In genomic region chr11:9571766-9572120, GRCh38 we compare ENCODE assay signal across 10 cellular contexts. TPM values are rescaled to one million over a fixed set of nuclear protein-coding genes. Genes with fewer than 3 reads are reported as not detected.
A peak's percentile ranks its signal among the peaks of the same experiment; 100 is the strongest.
DNase-seq lines count a peak whose midpoint lies in the region; ATAC-seq and TF ChIP-seq lines count a peak whose summit lies in the region.
"Had no signal": no experiment of that assay in that cellular context is flagged by ENCODE, and none has a peak within 500 bp of the region (broad histone marks: within the 10 kb centered on the region; RNA-seq: fewer than 3 reads in every experiment).

No MANE protein-coding gene starts in this region.

- H3K79me1 ChIP-seq in trophoblast cell (ENCODE audit: low read length) = peaks cover 48% of the 10 kb centered on the region

- CTCF ChIA-PET in CD8-positive, alpha-beta memory T cell (lab: Charles Lee) = no interaction called here

- no peak overlapping the region for H3K23ac ChIP-seq in trophoblast cell (ENCODE audit: low read length)

- no peaks in the 10 kb centered on the region for H3K27me3 ChIP-seq in CD8-positive, alpha-beta memory T cell (ENCODE audit: insufficient read depth, low read length, poor library complexity, severe bottlenecking)
- H3K27me3 ChIP-seq in OCI-LY3 (ENCODE audit: low read depth, low read length) (no peaks in the 10 kb centered on the region), trophoblast cell (ENCODE audit: insufficient read depth, low read length) (no peaks in the 10 kb centered on the region)

- H3K36me3 ChIP-seq in CD8-positive, alpha-beta memory T cell (ENCODE audit: insufficient read depth, low read length) = no peaks in the 10 kb centered on the region
- H3K36me3 ChIP-seq in OCI-LY3 (replicated peaks; ENCODE audit: low read depth, low read length) = peaks cover 24% of the 10 kb centered on the region
- no peaks in the 10 kb centered on the region for H3K36me3 ChIP-seq in trophoblast cell (ENCODE audit: control insufficient read depth in 1 of 2, insufficient read depth in 2 of 2, low read length in 2 of 2)

- intact Hi-C loops in left colon (cut with DNase I, micrococcal nuclease) = no loop called here

- peak overlapping the region; percentile 62 for H3K14ac ChIP-seq in trophoblast cell (ENCODE audit: low read length)

- peak overlapping the region; percentile 89 for H4K91ac ChIP-seq in trophoblast cell (ENCODE audit: low read depth, low read length)

- H3K4ac ChIP-seq in trophoblast cell (ENCODE audit: low read depth, low read length) = no peak overlapping the region

- H4K20me1 ChIP-seq in OCI-LY3 (ENCODE audit: insufficient read depth, low read length) = peaks cover 12% of the 10 kb centered on the region; the same call in 1 of the 2 replicates

- WGBS in trophoblast cell (ENCODE audit: extremely low coverage, insufficient coverage, insufficient read length) = no CpG with 5 or more reads among the region's 6 CpGs

- DNase-seq in CD8-positive, alpha-beta memory T cell = no peak
- DNase-seq in effector memory CD8-positive, alpha-beta T cell = no peak
- DNase-seq in trophoblast cell (peak in 1 of 2 donors; percentile 35), left colon (no peak), NCI-H82 treated with DMSO at 0.1 percent for 48 hours (lab: John Stamatoyannopoulos, UW; ENCODE audit: unreplicated experiment) (no peak), NCI-H524 (lab: John Stamatoyannopoulos, UW) (no peak)
- DNase-seq: stimulated activated CD4-positive, alpha-beta T cell treated with anti-CD3 and anti-CD28 coated beads, Interleukin-1b, Interleukin-23, amount 100 ng/mL, for 48 hours; T-helper 9 cell had no signal

- peak overlapping the region in 3 of 8 donors; percentile 38 to 75 (median 72) for H3K27ac Mint-ChIP-seq in CD8-positive, alpha-beta memory T cell
- H3K27ac Mint-ChIP-seq in effector memory CD8-positive, alpha-beta T cell = peak overlapping the region in 1 of 2 donors; percentile 60

- peak overlapping the region; percentile 50 for H2AK5ac ChIP-seq in trophoblast cell (ENCODE audit: low read length)

- no peak overlapping the region for H3K4me3 ChIP-seq in CD8-positive, alpha-beta memory T cell (ENCODE audit: low read length)
- peak overlapping the region; percentile 91 for H3K4me3 ChIP-seq in OCI-LY3 (ENCODE audit: low read length)
- H3K4me3 ChIP-seq in trophoblast cell (ENCODE audit: low read depth, low read length) = no peak overlapping the region

- H4K8ac ChIP-seq in trophoblast cell (ENCODE audit: low read depth, low read length) = peak overlapping the region; percentile 71

- POLR2A ChIA-PET in CD8-positive, alpha-beta memory T cell (lab: Charles Lee) = interaction anchor here (2.2 kb wide), 1 partner anchor 42 kb away, joined by 16 read pairs; no protein-coding TSS in a partner anchor

- peak overlapping the region; percentile 50 for H2BK12ac ChIP-seq in trophoblast cell (ENCODE audit: low read length)

- peak overlapping the region; percentile 82 for H3K27ac ChIP-seq in CD8-positive, alpha-beta memory T cell (ENCODE audit: low read depth, low read length)
- no peak overlapping the region for H3K27ac ChIP-seq in OCI-LY3 (ENCODE audit: low read length)
- H3K27ac ChIP-seq in trophoblast cell (ENCODE audit: low read depth, low read length) = peak overlapping the region; percentile 95

- H3K4me1 Mint-ChIP-seq in CD8-positive, alpha-beta memory T cell = peaks cover 22 to 32% (median 31%) of the 10 kb centered on the region in 3 donors
- H3K4me1 Mint-ChIP-seq in effector memory CD8-positive, alpha-beta T cell (ENCODE audit: low read depth in 2 of 2) = peaks cover 15 to 19% of the 10 kb centered on the region in 2 donors

- H3K18ac ChIP-seq in trophoblast cell (ENCODE audit: low read length) = no peak overlapping the region

- no peak for ATAC-seq in effector memory CD8-positive, alpha-beta T cell (replicated peaks)
- ATAC-seq in left colon (no peak), HG02763 (IDR thresholded peaks at IDR 0.05; ENCODE audit: unreplicated experiment) (no peak)

- peak overlapping the region; percentile 53 for H2BK120ac ChIP-seq in trophoblast cell (ENCODE audit: insufficient read depth, low read length, poor library complexity)

- H3K4me3 Mint-ChIP-seq in CD8-positive, alpha-beta memory T cell = peak overlapping the region; percentile 81 to 93 (median 85)
- peak overlapping the region; percentile 74 to 81 for H3K4me3 Mint-ChIP-seq in effector memory CD8-positive, alpha-beta T cell

- H2BK5ac ChIP-seq in trophoblast cell (ENCODE audit: low read depth, low read length, poor library complexity) = peak overlapping the region; percentile 78

- H2AFZ ChIP-seq in OCI-LY3 (ENCODE audit: low read depth, low read length) (no peak overlapping the region), trophoblast cell (ENCODE audit: insufficient read depth, low read length, poor library complexity) (no peak overlapping the region)

- no peaks in the 10 kb centered on the region for H3K9me3 ChIP-seq in CD8-positive, alpha-beta memory T cell (ENCODE audit: low read length)
- H3K9me3 ChIP-seq in OCI-LY3 (ENCODE audit: insufficient read depth, low read length) (no peaks in the 10 kb centered on the region), trophoblast cell (ENCODE audit: insufficient read depth, low read depth, low read length) (no peaks in the 10 kb centered on the region)

- peak overlapping the region; percentile 81 for H3K4me2 ChIP-seq in OCI-LY3 (ENCODE audit: low read length)
- peak overlapping the region; percentile 95 for H3K4me2 ChIP-seq in trophoblast cell (ENCODE audit: low read length)

- H3K9ac ChIP-seq in OCI-LY3 (ENCODE audit: low read length) (no peak overlapping the region), trophoblast cell (ENCODE audit: low read length) (no peak overlapping the region)

- H4K12ac ChIP-seq in trophoblast cell (ENCODE audit: low read depth, low read length) = no peak overlapping the region

- no peak for TF ChIP-seq CTCF in OCI-LY3 (IDR thresholded peaks at IDR 0.05; ENCODE audit: low read depth, low read length)

- peaks cover 39% of the 10 kb centered on the region for H3K79me2 ChIP-seq in OCI-LY3 (ENCODE audit: low read length)
- H3K79me2 ChIP-seq in trophoblast cell (ENCODE audit: control insufficient read depth, insufficient read depth, low read length, poor library complexity) = peaks cover 22% of the 10 kb centered on the region

- no peaks in the 10 kb centered on the region for H3K27me3 Mint-ChIP-seq in CD8-positive, alpha-beta memory T cell
- H3K27me3 Mint-ChIP-seq in effector memory CD8-positive, alpha-beta T cell = no peaks in the 10 kb centered on the region

- H3K9me3 Mint-ChIP-seq in CD8-positive, alpha-beta memory T cell = no peaks in the 10 kb centered on the region
- no peaks in the 10 kb centered on the region for H3K9me3 Mint-ChIP-seq in effector memory CD8-positive, alpha-beta T cell

- peaks cover 0 to 11% (median 0%) of the 10 kb centered on the region in 3 donors for H3K36me3 Mint-ChIP-seq in CD8-positive, alpha-beta memory T cell
- H3K36me3 Mint-ChIP-seq in effector memory CD8-positive, alpha-beta T cell (ENCODE audit: insufficient read depth) = peaks cover 21% of the 10 kb centered on the region

- peaks cover 5% of the 10 kb centered on the region for H3K4me1 ChIP-seq in CD8-positive, alpha-beta memory T cell (ENCODE audit: insufficient read depth, low read length)
- peaks cover 43% of the 10 kb centered on the region for H3K4me1 ChIP-seq in OCI-LY3 (ENCODE audit: low read length)
- peaks cover 13 to 16% of the 10 kb centered on the region in 2 experiments for H3K4me1 ChIP-seq in trophoblast cell (ENCODE audit: control insufficient read depth in 1 of 2, insufficient read depth in 2 of 2, low read length in 2 of 2)

RNA-seq across cellular contexts. Expression of gene WEE1, which starts 1.7 kb away (rescaled TPM):
- 10 to 100 TPM; 46.9 to 49.8 TPM for total RNA-seq in CD8-positive, alpha-beta memory T cell
- 8.1 TPM for polyA plus RNA-seq in CD8-positive, alpha-beta memory T cell
- polyA plus RNA-seq in trophoblast cell (2013) = 84.5 and 89.9 TPM in 2 replicates
- 10 to 100 TPM; 16.1 to 23.9 TPM for total RNA-seq in left colon
